Comparison of ENCODE assay signal across 8 cellular contexts in the genomic region with DNA sequence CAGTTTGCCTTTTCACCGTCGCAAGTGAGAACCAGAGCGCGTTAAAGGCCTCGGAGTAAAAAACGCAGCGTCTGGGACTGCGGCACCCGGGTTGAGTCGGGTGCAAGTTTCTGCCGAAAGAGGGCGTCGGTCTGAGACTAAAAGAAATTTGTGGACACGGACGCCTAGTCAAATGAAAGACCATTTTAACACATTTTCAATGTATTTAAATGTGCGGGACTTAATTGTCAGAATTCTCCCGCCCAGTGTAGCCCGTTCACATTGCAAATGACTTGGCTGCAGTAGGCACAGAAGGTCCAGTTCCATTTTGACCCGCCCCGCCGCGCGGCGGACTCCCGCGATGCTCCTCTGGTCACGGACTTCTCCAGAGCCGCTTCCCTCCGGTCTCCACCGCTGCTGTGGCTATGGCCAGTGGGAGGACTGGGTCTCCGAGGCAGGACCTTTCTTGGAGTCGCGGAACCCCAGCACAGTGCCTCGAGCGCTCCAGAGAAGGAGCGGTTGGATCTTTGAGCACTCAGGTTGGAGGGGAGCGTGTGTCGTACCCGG. TPM values are rescaled to one million over a fixed set of nuclear protein-coding genes. Genes with fewer than 3 reads are reported as not detected.
DNase-seq lines count a peak whose midpoint lies in the region; ATAC-seq and TF ChIP-seq lines count a peak whose summit lies in the region.

No MANE protein-coding gene starts in this region.

- no peak for ATAC-seq in CD4-positive, alpha-beta T cell (ENCODE audit: poor library complexity)
- peak; percentile 59 for ATAC-seq in GM19455 (IDR thresholded peaks at IDR 0.05; ENCODE audit: unreplicated experiment)
- no peak for ATAC-seq in central memory CD8-positive, alpha-beta T cell (replicated peaks; ENCODE audit: extremely low read depth, poor library complexity, severe bottlenecking)

- peak overlapping the region; percentile 38 to 76 (median 65) for H3K9ac ChIP-seq in skeletal muscle tissue (ENCODE audit: low read depth in 1 of 3, low read length in 3 of 3)

- POLR2A ChIA-PET in CD4-positive, alpha-beta T cell (lab: Charles Lee), result no interaction called here

- no peak for TF ChIP-seq CTCF in CD4-positive, alpha-beta T cell (IDR thresholded peaks at IDR 0.05)
- TF ChIP-seq CTCF in LNCaP clone FGC (IDR thresholded peaks at IDR 0.05; ENCODE audit: control insufficient read depth, extremely low read depth, insufficient read depth), result peak; percentile 71

- peak in 2 of 10 experiments; percentile 9 to 10 for DNase-seq in CD4-positive, alpha-beta T cell
- no peak for DNase-seq in LNCaP clone FGC (ENCODE audit: low read depth)
- peak; percentile 58 for DNase-seq in SKM-1 treated with dmso at 0.1 percent for 144 hours (lab: John Stamatoyannopoulos, UW; ENCODE audit: unreplicated experiment)
- no peak for DNase-seq in central memory CD8-positive, alpha-beta T cell (ENCODE audit: low spot score in 2 of 2)
- peak; percentile 89 for DNase-seq in islet precursor cell
- no peak for DNase-seq in cortex of kidney (lab: John Stamatoyannopoulos, UW)

- intact Hi-C loops in CD4-positive, alpha-beta T cell (cut with DNase I, micrococcal nuclease), result loop anchor here in 1 of 2 experiments (10.0 kb wide), 1 partner anchor 145 kb away; no protein-coding TSS in a partner anchor

- no peaks in the 10 kb centered on the region for H3K9me3 ChIP-seq in CD4-positive, alpha-beta T cell (ENCODE audit: control insufficient read depth, low read length)
- no peaks in the 10 kb centered on the region for H3K9me3 ChIP-seq in skeletal muscle tissue (ENCODE audit: control insufficient read depth in 3 of 3, low read length in 3 of 3)

- H3K36me3 Mint-ChIP-seq in CD4-positive, alpha-beta T cell (ENCODE audit: low read depth), result no peaks in the 10 kb centered on the region
- peaks cover 4% of the 10 kb centered on the region for H3K36me3 Mint-ChIP-seq in central memory CD8-positive, alpha-beta T cell (ENCODE audit: insufficient read depth)

- H3K4me3 ChIP-seq in LNCaP clone FGC (ENCODE audit: low read depth, low read length) (peak overlapping the region; percentile 52), skeletal muscle tissue (ENCODE audit: low read length in 3 of 3) (peak overlapping the region; percentile 81 to 87 (median 83))

- no peaks in the 10 kb centered on the region for H3K36me3 ChIP-seq in skeletal muscle tissue (ENCODE audit: control insufficient read depth in 3 of 3, insufficient read depth in 3 of 3, low read length in 3 of 3)

- no peak overlapping the region for H3K27ac ChIP-seq in CD4-positive, alpha-beta T cell (ENCODE audit: low read depth, low read length)
- H3K27ac ChIP-seq in skeletal muscle tissue (ENCODE audit: low read depth, low read length), result no peak overlapping the region

- H3K27ac Mint-ChIP-seq in CD4-positive, alpha-beta T cell, result no peak overlapping the region
- no peak overlapping the region for H3K27ac Mint-ChIP-seq in central memory CD8-positive, alpha-beta T cell (ENCODE audit: low read depth)

- peak overlapping the region; percentile 75 for H3K4me3 Mint-ChIP-seq in CD4-positive, alpha-beta T cell
- H3K4me3 Mint-ChIP-seq in central memory CD8-positive, alpha-beta T cell, result peak overlapping the region; percentile 59

- H3K4me1 Mint-ChIP-seq in CD4-positive, alpha-beta T cell (ENCODE audit: low read depth), result peaks cover 26% of the 10 kb centered on the region
- H3K4me1 Mint-ChIP-seq in central memory CD8-positive, alpha-beta T cell, result peaks cover 13% of the 10 kb centered on the region

- H3K9me3 Mint-ChIP-seq in CD4-positive, alpha-beta T cell, result no peaks in the 10 kb centered on the region
- no peaks in the 10 kb centered on the region for H3K9me3 Mint-ChIP-seq in central memory CD8-positive, alpha-beta T cell

- peaks cover 70% of the 10 kb centered on the region for H3K27me3 Mint-ChIP-seq in CD4-positive, alpha-beta T cell
- H3K27me3 Mint-ChIP-seq in central memory CD8-positive, alpha-beta T cell, result peaks cover 80% of the 10 kb centered on the region

- CTCF ChIA-PET in CD4-positive, alpha-beta T cell (lab: Charles Lee), result no interaction called here

- H3K27me3 ChIP-seq in CD4-positive, alpha-beta T cell (ENCODE audit: control insufficient read depth, insufficient read depth, low read length), result peaks cover 52% of the 10 kb centered on the region
- H3K27me3 ChIP-seq in skeletal muscle tissue (ENCODE audit: control insufficient read depth in 3 of 3, insufficient read depth in 3 of 3, low read length in 3 of 3), result peaks cover 30 to 41% (median 40%) of the 10 kb centered on the region in 3 donors

- peaks cover 25 to 32% (median 28%) of the 10 kb centered on the region in 3 donors for H3K4me1 ChIP-seq in skeletal muscle tissue (ENCODE audit: control insufficient read depth in 3 of 3, insufficient read depth in 3 of 3, low read length in 3 of 3)

RNA-seq across cellular contexts. Expression of gene NPR3, which starts 1.3 kb away (rescaled TPM):
- not detected for total RNA-seq in CD4-positive, alpha-beta T cell
- 9.9 TPM for total RNA-seq in skeletal muscle tissue

Comparison
In these comparisons a context has a peak if more than half of its experiments do, and no peak if none do; other contexts are left out.
1. DNase-seq: peak in SKM-1 treated with dmso at 0.1 percent for 144 hours (single experiment) and islet precursor cell (single experiment); none in LNCaP clone FGC (single experiment), central memory CD8-positive, alpha-beta T cell (0 of 2) and cortex of kidney (single experiment).
2. RNA of gene NPR3, which starts 1.3 kb away (total RNA-seq): 9.9 TPM in skeletal muscle tissue (single experiment); not detected in CD4-positive, alpha-beta T cell; every median in the first group is over 10 times any median in the second.